In the genomic region with DNA sequence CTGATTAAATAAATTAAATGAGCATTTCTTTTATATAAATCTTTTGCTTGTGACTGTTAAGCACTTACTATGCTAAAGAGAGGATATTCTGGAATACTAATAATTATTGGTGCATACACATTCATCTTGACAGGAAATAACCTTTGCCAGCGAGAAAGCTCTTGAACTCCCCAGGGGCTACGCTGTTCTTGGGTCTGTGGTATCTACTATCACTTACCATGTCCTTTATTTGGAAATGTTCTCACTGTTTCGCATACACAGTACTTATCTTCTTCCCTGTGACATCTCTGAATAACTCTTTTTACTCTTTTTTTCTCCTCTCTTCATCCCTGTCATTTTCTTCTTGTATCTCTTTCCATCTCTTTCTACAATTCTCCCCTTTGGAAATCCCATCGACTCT, we compare ENCODE assay signal across 30 cellular contexts.
DNase-seq lines count a peak whose midpoint lies in the region; ATAC-seq and TF ChIP-seq lines count a peak whose summit lies in the region.
"Had no signal": no experiment of that assay in that cellular context is flagged by ENCODE, and none has a peak within 500 bp of the region (broad histone marks: within the 10 kb centered on the region; RNA-seq: fewer than 3 reads in every experiment).

No MANE protein-coding gene starts in this region.

- H3K9me3 ChIP-seq in SU-DHL-6 (ENCODE audit: insufficient read depth, low read length) (no peaks in the 10 kb centered on the region), smooth muscle cell (replicated peaks; ENCODE audit: low read depth) (no peaks in the 10 kb centered on the region)
- H3K9me3 ChIP-seq: colonic mucosa, esophagus squamous epithelium, pancreas, right atrium auricular region, thyroid gland had no signal

- H3K27me3 ChIP-seq in SU-DHL-6 (ENCODE audit: low read length) (no peaks in the 10 kb centered on the region), smooth muscle cell (ENCODE audit: low read depth) (no peaks in the 10 kb centered on the region)
- H3K27me3 ChIP-seq: colonic mucosa, esophagus squamous epithelium, pancreas, right atrium auricular region, spleen, thyroid gland had no signal

- TF ChIP-seq CTCF in SU-DHL-6 (IDR thresholded peaks at IDR 0.05; ENCODE audit: insufficient read depth, low read length, poor library complexity, severe bottlenecking): no peak
- TF ChIP-seq CTCF in smooth muscle cell (IDR thresholded peaks at IDR 0.05; ENCODE audit: borderline replicate concordance, insufficient read depth, poor library complexity, severe bottlenecking): no peak
- TF ChIP-seq CTCF in CD14-positive monocyte (IDR thresholded peaks at IDR 0.05): no peak

- H3F3A ChIP-seq in SU-DHL-6 (ENCODE audit: insufficient read depth) (no peaks in the 10 kb centered on the region), smooth muscle cell (ENCODE audit: low read depth) (no peaks in the 10 kb centered on the region)

- H3K4me2 ChIP-seq in SU-DHL-6 (ENCODE audit: low read depth, low read length, poor library complexity, severe bottlenecking) (no peak overlapping the region), smooth muscle cell (no peak overlapping the region)

- H3K27me3 Mint-ChIP-seq in stimulated activated memory B cell treated with anti-CD40 and anti-IgM and Interleukin-4, amounts not matched to agents 10 μg/mL and 1 μg/mL and 100 μg/mL, for 72 hours: no peaks in the 10 kb centered on the region
- H3K27me3 Mint-ChIP-seq in CD14-positive monocyte (ENCODE audit: low read depth in 3 of 3): peaks cover 0 to 3% (median 0%) of the 10 kb centered on the region in 3 donors
- H3K27me3 Mint-ChIP-seq: IgD-negative memory B cell had no signal

- H3K27ac ChIP-seq in SU-DHL-6 (ENCODE audit: low read depth, low read length) (no peak overlapping the region), smooth muscle cell (ENCODE audit: low read depth) (no peak overlapping the region)
- H3K27ac ChIP-seq: esophagus squamous epithelium, pancreas, right atrium auricular region, RWPE1, spleen, thyroid gland had no signal

- intact Hi-C loops in CD14-positive monocyte (cut with micrococcal nuclease): no loop called here

- H3K9ac ChIP-seq in SU-DHL-6 (ENCODE audit: low read length) (no peak overlapping the region), smooth muscle cell (ENCODE audit: low read depth) (no peak overlapping the region)

- WGBS in smooth muscle cell (ENCODE audit: low lambda C conversion rate): 91% methylated on average over 4 of the region's 4 CpGs

- H3K36me3 ChIP-seq in SU-DHL-6 (ENCODE audit: low read length) (no peaks in the 10 kb centered on the region), smooth muscle cell (ENCODE audit: low read depth) (peaks cover 9% of the 10 kb centered on the region)
- H3K36me3 ChIP-seq: colonic mucosa, pancreas, right atrium auricular region, thyroid gland had no signal

- H3K9me2 ChIP-seq in SU-DHL-6 (replicated peaks; ENCODE audit: insufficient read depth, low read length): no peaks in the 10 kb centered on the region

- peaks cover 10% of the 10 kb centered on the region for H3K36me3 Mint-ChIP-seq in stimulated activated memory B cell treated with anti-CD40 and anti-IgM and Interleukin-4, amounts not matched to agents 10 μg/mL and 1 μg/mL and 100 μg/mL, for 72 hours
- H3K36me3 Mint-ChIP-seq in CD14-positive monocyte: peaks cover 18 to 28% of the 10 kb centered on the region in 2 donors
- H3K36me3 Mint-ChIP-seq: IgD-negative memory B cell had no signal

- peak overlapping the region; percentile 10 for H2AFZ ChIP-seq in SU-DHL-6 (ENCODE audit: low read depth, low read length, severe bottlenecking)
- no peak overlapping the region for H2AFZ ChIP-seq in smooth muscle cell (ENCODE audit: low read depth)

- DNase-seq in smooth muscle cell (lab: John Stamatoyannopoulos, UW; ENCODE audit: unreplicated experiment) (no peak), CD14-positive monocyte (ENCODE audit: low spot score) (no peak)
- DNase-seq: activated CD4-positive, alpha-beta T cell treated with anti-CD3 and anti-CD28 coated beads for 4 hours; activated naive CD4-positive, alpha-beta T cell treated with anti-CD3 and anti-CD28 coated beads for 36 hours; activated T-cell treated with anti-CD3 and anti-CD28 coated beads, Interleukin-2, amount 50 U/mL, for 48 hours; amniotic stem cell; colonic mucosa; endodermal cell; esophagus squamous epithelium; GDM1; GOT3; NCI-H1105; NCI-H2029 treated with DMSO at 0.1 percent for 48 hours; NCI-H345; NCI-H774; pancreas; spleen; stimulated activated CD4-positive, alpha-beta T cell treated with anti-CD3 and anti-CD28 coated beads, Interleukin-4, amount 100 ng/mL, for 1 hour; stimulated activated naive CD8-positive, alpha-beta T cell treated with anti-CD3 and anti-CD28 coated beads, Interleukin-15, Interleukin-2, amounts not matched to agents 100 U/mL and 50 U/mL, for 24 hours; T-helper 2 cell; thyroid gland had no signal

- H3K79me2 ChIP-seq in SU-DHL-6 (ENCODE audit: insufficient read depth, low read length): no peaks in the 10 kb centered on the region
- peaks cover 22% of the 10 kb centered on the region for H3K79me2 ChIP-seq in smooth muscle cell (ENCODE audit: low read depth)

- peaks cover 17% of the 10 kb centered on the region for H3K4me1 Mint-ChIP-seq in stimulated activated memory B cell treated with anti-CD40 and anti-IgM and Interleukin-4, amounts not matched to agents 10 μg/mL and 1 μg/mL and 100 μg/mL, for 72 hours
- no peaks in the 10 kb centered on the region for H3K4me1 Mint-ChIP-seq in CD14-positive monocyte

- H3K4me1 ChIP-seq in smooth muscle cell (ENCODE audit: low read depth): no peaks in the 10 kb centered on the region

- ATAC-seq in GM18502 (IDR thresholded peaks at IDR 0.05; ENCODE audit: poor library complexity, unreplicated experiment) (peak; percentile 71), GM21825 (IDR thresholded peaks at IDR 0.05; ENCODE audit: unreplicated experiment) (peak; percentile 60), HG03097 (IDR thresholded peaks at IDR 0.05; ENCODE audit: low FRiP score, unreplicated experiment) (no peak)
- peak; percentile 73 for ATAC-seq in stimulated activated memory B cell treated with anti-CD40 and anti-IgM and Interleukin-4, amounts not matched to agents 10 μg/mL and 1 μg/mL and 100 μg/mL, for 72 hours
- ATAC-seq: pancreas; stimulated activated naive CD8-positive, alpha-beta T cell treated with anti-CD3 and anti-CD28 coated beads, Interleukin-15, Interleukin-2, amounts not matched to agents 100 U/mL and 50 U/mL, for 24 hours had no signal

- peak overlapping the region; percentile 0 for H3K4me3 Mint-ChIP-seq in stimulated activated memory B cell treated with anti-CD40 and anti-IgM and Interleukin-4, amounts not matched to agents 10 μg/mL and 1 μg/mL and 100 μg/mL, for 72 hours
- H3K4me3 Mint-ChIP-seq in CD14-positive monocyte: no peak overlapping the region
- H3K4me3 Mint-ChIP-seq: activated naive CD4-positive, alpha-beta T cell treated with anti-CD3 and anti-CD28 coated beads for 36 hours; endodermal cell; nephron had no signal

- H3K4me3 ChIP-seq in SU-DHL-6 (ENCODE audit: insufficient read depth, low read length, poor library complexity, severe bottlenecking) (no peak overlapping the region), smooth muscle cell (no peak overlapping the region)
- H3K4me3 ChIP-seq: colonic mucosa, esophagus squamous epithelium, pancreas, right atrium auricular region, spleen, thyroid gland had no signal

- no peak overlapping the region for H3K27ac Mint-ChIP-seq in stimulated activated memory B cell treated with anti-CD40 and anti-IgM and Interleukin-4, amounts not matched to agents 10 μg/mL and 1 μg/mL and 100 μg/mL, for 72 hours
- H3K27ac Mint-ChIP-seq in CD14-positive monocyte: no peak overlapping the region
- H3K27ac Mint-ChIP-seq: activated naive CD4-positive, alpha-beta T cell treated with anti-CD3 and anti-CD28 coated beads for 36 hours; IgD-negative memory B cell had no signal

- H4K20me1 ChIP-seq in SU-DHL-6 (ENCODE audit: low read depth, low read length) (no peaks in the 10 kb centered on the region), smooth muscle cell (ENCODE audit: low read depth) (peaks cover 10% of the 10 kb centered on the region)

- no peaks in the 10 kb centered on the region for H3K9me3 Mint-ChIP-seq in stimulated activated memory B cell treated with anti-CD40 and anti-IgM and Interleukin-4, amounts not matched to agents 10 μg/mL and 1 μg/mL and 100 μg/mL, for 72 hours
- H3K9me3 Mint-ChIP-seq in CD14-positive monocyte: peaks cover 2 to 13% (median 7%) of the 10 kb centered on the region in 7 donors
- H3K9me3 Mint-ChIP-seq: activated naive CD4-positive, alpha-beta T cell treated with anti-CD3 and anti-CD28 coated beads for 36 hours; IgD-negative memory B cell had no signal
